2 cellular contexts compared by ENCODE assay signal in the genomic region with DNA sequence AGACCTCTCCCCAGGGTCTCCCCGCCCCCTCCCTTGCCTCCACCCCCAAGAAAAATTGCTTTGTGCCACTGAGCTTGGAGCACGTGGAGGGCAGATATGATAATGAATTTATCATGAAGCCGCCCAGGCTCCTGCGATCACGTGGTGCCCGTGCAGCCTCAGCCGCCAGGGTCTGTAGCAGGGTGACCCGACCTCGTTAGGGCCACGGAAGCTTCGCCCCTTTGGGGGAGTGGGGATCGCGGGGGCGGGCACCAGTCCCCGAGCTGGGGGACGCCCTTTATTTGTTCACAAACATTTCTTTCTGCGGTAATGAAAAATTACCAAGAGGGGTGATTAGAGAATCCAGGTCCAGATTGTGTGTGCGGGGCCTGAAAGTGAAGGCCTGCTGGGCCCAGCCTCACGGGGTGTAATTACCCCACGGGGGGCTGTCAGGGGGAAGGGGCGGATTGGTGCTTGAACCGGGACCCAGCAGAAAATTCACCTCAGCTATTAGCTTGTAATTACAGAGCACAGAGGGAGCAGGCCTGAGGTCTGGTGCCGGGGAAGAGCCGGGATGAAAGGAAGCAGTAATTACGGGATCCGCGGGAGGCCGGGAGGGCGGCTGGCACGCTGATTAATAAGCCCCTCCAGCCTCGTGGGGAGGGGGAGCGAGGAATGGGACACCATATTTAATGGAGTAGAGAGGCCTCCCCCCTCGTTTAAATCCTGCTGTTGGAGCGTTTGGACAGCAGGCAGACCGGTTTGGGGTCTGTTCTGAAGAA.
TF ChIP-seq lines count a peak whose summit lies in the region.

No MANE protein-coding gene starts in this region.

TF ChIP-seq in GM23338, 12 proteins besides CTCF, POLR2A, EP300 and RAD21 (continues in another document):
- TF ChIP-seq CREB1 (CRISPR knock-in tag; IDR thresholded peaks at IDR 0.05; ENCODE audit: low read depth), result no peak
- TF ChIP-seq, protein P1, sequence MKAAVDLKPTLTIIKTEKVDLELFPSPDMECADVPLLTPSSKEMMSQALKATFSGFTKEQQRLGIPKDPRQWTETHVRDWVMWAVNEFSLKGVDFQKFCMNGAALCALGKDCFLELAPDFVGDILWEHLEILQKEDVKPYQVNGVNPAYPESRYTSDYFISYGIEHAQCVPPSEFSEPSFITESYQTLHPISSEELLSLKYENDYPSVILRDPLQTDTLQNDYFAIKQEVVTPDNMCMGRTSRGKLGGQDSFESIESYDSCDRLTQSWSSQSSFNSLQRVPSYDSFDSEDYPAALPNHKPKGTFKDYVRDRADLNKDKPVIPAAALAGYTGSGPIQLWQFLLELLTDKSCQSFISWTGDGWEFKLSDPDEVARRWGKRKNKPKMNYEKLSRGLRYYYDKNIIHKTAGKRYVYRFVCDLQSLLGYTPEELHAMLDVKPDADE (IDR thresholded peaks at IDR 0.05), result no peak
- no peak for TF ChIP-seq ZNF331 (CRISPR knock-in tag; IDR thresholded peaks at IDR 0.05; ENCODE audit: low read depth)
- no peak for TF ChIP-seq JUNB (IDR thresholded peaks at IDR 0.05; ENCODE audit: unreplicated experiment)
- TF ChIP-seq ZNF114 (CRISPR knock-in tag; IDR thresholded peaks at IDR 0.05), result no peak
- TF ChIP-seq, protein P2, sequence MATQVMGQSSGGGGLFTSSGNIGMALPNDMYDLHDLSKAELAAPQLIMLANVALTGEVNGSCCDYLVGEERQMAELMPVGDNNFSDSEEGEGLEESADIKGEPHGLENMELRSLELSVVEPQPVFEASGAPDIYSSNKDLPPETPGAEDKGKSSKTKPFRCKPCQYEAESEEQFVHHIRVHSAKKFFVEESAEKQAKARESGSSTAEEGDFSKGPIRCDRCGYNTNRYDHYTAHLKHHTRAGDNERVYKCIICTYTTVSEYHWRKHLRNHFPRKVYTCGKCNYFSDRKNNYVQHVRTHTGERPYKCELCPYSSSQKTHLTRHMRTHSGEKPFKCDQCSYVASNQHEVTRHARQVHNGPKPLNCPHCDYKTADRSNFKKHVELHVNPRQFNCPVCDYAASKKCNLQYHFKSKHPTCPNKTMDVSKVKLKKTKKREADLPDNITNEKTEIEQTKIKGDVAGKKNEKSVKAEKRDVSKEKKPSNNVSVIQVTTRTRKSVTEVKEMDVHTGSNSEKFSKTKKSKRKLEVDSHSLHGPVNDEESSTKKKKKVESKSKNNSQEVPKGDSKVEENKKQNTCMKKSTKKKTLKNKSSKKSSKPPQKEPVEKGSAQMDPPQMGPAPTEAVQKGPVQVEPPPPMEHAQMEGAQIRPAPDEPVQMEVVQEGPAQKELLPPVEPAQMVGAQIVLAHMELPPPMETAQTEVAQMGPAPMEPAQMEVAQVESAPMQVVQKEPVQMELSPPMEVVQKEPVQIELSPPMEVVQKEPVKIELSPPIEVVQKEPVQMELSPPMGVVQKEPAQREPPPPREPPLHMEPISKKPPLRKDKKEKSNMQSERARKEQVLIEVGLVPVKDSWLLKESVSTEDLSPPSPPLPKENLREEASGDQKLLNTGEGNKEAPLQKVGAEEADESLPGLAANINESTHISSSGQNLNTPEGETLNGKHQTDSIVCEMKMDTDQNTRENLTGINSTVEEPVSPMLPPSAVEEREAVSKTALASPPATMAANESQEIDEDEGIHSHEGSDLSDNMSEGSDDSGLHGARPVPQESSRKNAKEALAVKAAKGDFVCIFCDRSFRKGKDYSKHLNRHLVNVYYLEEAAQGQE (IDR thresholded peaks at IDR 0.05; ENCODE audit: unreplicated experiment), result no peak
- TF ChIP-seq STAT1 (IDR thresholded peaks at IDR 0.05; ENCODE audit: unreplicated experiment), result no peak
- TF ChIP-seq EZH2phosphoT487 (IDR thresholded peaks at IDR 0.05; ENCODE audit: unreplicated experiment), result no peak
- TF ChIP-seq EZH2 (IDR thresholded peaks at IDR 0.05; ENCODE audit: low read depth, unreplicated experiment), result no peak

TF ChIP-seq in H1, 55 proteins besides CTCF, POLR2A, EP300 and RAD21:
- TF ChIP-seq, protein P3, sequence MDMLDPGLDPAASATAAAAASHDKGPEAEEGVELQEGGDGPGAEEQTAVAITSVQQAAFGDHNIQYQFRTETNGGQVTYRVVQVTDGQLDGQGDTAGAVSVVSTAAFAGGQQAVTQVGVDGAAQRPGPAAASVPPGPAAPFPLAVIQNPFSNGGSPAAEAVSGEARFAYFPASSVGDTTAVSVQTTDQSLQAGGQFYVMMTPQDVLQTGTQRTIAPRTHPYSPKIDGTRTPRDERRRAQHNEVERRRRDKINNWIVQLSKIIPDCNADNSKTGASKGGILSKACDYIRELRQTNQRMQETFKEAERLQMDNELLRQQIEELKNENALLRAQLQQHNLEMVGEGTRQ (IDR thresholded peaks at IDR 0.05; ENCODE audit: low read length), result peak; percentile 43; the same call in 1 of the 2 replicates
- peak; percentile 62; the same call in 1 of the 2 replicates for TF ChIP-seq GABPA (IDR thresholded peaks at IDR 0.05; ENCODE audit: borderline replicate concordance, insufficient read depth, low read length)
- TF ChIP-seq, protein P4, sequence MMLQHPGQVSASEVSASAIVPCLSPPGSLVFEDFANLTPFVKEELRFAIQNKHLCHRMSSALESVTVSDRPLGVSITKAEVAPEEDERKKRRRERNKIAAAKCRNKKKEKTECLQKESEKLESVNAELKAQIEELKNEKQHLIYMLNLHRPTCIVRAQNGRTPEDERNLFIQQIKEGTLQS (IDR thresholded peaks at IDR 0.05; ENCODE audit: insufficient read depth, low read depth, low read length), result 0 out of 2 replicates have a peak, but pooled peaks have one; percentile 15
- TF ChIP-seq NANOG (IDR thresholded peaks at IDR 0.05; ENCODE audit: insufficient read depth, low read depth, low read length, poor library complexity, severe bottlenecking), result peak; percentile 64
- TF ChIP-seq, protein P5, sequence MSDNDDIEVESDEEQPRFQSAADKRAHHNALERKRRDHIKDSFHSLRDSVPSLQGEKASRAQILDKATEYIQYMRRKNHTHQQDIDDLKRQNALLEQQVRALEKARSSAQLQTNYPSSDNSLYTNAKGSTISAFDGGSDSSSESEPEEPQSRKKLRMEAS (IDR thresholded peaks at IDR 0.05), result peak; percentile 59
- TF ChIP-seq RFX5 (IDR thresholded peaks at IDR 0.05; ENCODE audit: borderline replicate concordance, low read depth, low read length), result no peak
